In the genomic region with DNA sequence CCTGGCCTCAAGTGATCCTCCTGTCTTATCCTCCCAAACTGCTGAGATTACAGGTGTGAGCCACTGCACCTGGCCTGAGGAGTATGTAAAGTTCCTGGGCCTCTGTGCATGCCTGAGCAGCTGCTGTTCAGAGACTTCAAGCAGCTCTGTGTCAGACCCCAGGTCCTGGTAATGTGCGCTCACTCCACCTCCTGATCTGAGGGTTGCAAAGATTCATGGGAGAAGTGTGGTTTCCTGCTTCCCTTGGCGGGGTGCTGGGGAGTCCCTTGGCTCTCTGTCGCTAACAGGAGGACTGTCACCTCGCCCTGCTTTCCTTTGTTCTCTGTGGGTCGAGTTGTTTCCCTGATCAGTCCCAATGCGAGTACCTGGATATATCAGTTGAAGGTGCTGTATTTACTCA, we compare ENCODE assay signal across 15 cellular contexts. TPM values are rescaled to one million over a fixed set of nuclear protein-coding genes. Genes with fewer than 3 reads are reported as not detected.
DNase-seq lines count a peak whose midpoint lies in the region; ATAC-seq, FAIRE-seq and TF ChIP-seq lines count a peak whose summit lies in the region.
"Had no signal": no experiment of that assay in that cellular context is flagged by ENCODE, and none has a peak within 500 bp of the region (broad histone marks: within the 10 kb centered on the region; RNA-seq: fewer than 3 reads in every experiment).

No MANE protein-coding gene starts in this region.

- FAIRE-seq in GM12878 (lab: Jason Lieb, UNC) (no peak), HTR-8/SVneo (lab: Jason Lieb, UNC) (no peak)

- H3K4me1 ChIP-seq in GM12878 (ENCODE audit: control insufficient read depth, insufficient read depth, low read length): no peaks in the 10 kb centered on the region
- no peaks in the 10 kb centered on the region for H3K4me1 ChIP-seq in adrenal gland (replicated peaks in 1 of 2)

- no peaks in the 10 kb centered on the region for H4K20me1 ChIP-seq in GM12878 (ENCODE audit: control insufficient read depth, insufficient read depth)

- WGBS in GM12878 (ENCODE audit: insufficient coverage, insufficient replicate concordance, low lambda C conversion rate, missing lambda C conversion rate): 1% methylated on average over 6 of the region's 6 CpGs
- WGBS in adrenal gland, 4 donors: 59 to 74% (median 63%) methylated on average over 5 to 6 of the region's 6 CpGs

- H2AFZ ChIP-seq in GM12878 (ENCODE audit: control insufficient read depth, low read depth, low read length): no peak overlapping the region; the same call in 1 of the 2 replicates

- CTCF ChIA-PET in activated CD8-positive, alpha-beta T cell treated with anti-CD3 and anti-CD28 coated beads, Interleukin-2, amount 10 ng/mL, durations not matched to agents 7 days and 5 days (lab: Charles Lee): interaction anchor here (1.5 to 2.0 kb wide), 5 partner anchors 12 to 393 kb away, joined by 3 to 6 read pairs (median 4); no protein-coding TSS in a partner anchor
- CTCF ChIA-PET in GM12878 (lab: Yijun Ruan, JAX): no interaction called here

- in situ Hi-C loops in GM12878 (cut with MboI): no loop called here

- RAD21 ChIA-PET in GM12878 (lab: Charles Lee; ENCODE audit: unreplicated experiment): no interaction called here

- peaks cover 42% of the 10 kb centered on the region for H3K36me3 Mint-ChIP-seq in activated CD8-positive, alpha-beta T cell treated with anti-CD3 and anti-CD28 coated beads, Interleukin-2, amount 10 ng/mL, durations not matched to agents 7 days and 5 days (ENCODE audit: low read depth)

- H3K79me2 ChIP-seq in GM12878 (ENCODE audit: control insufficient read depth, insufficient read depth, low read length): no peaks in the 10 kb centered on the region

- no peak for TF ChIP-seq RAD21 in GM12878 (IDR thresholded peaks at IDR 0.05; ENCODE audit: insufficient read depth, low read depth, low read length)

- no peak overlapping the region for H3K9ac ChIP-seq in GM12878 (ENCODE audit: control insufficient read depth, insufficient read depth, low read length)

- peak overlapping the region; percentile 18 for H3K4me3 ChIP-seq in Jurkat, Clone E6-1 (ENCODE audit: low read length)
- H3K4me3 ChIP-seq in GM12878: no peak overlapping the region
- H3K4me3 ChIP-seq in adrenal gland: no peak overlapping the region
- H3K4me3 ChIP-seq: thoracic aorta had no signal

- H3K9me3 ChIP-seq in GM12878 (replicated peaks; ENCODE audit: control insufficient read depth, insufficient read depth, low read length) (no peaks in the 10 kb centered on the region; the same call in 1 of the 3 replicates), adrenal gland (replicated peaks in 1 of 3) (peaks cover 0 to 18% (median 0%) of the 10 kb centered on the region in 3 donors)

- H3K4me1 Mint-ChIP-seq in activated CD8-positive, alpha-beta T cell treated with anti-CD3 and anti-CD28 coated beads, Interleukin-2, amount 10 ng/mL, durations not matched to agents 7 days and 5 days (ENCODE audit: low read depth): peaks cover 31% of the 10 kb centered on the region

- H3K36me3 ChIP-seq in GM12878 (ENCODE audit: control insufficient read depth in 2 of 2, insufficient read depth in 2 of 2, low read length in 1 of 2) (no peaks in the 10 kb centered on the region), adrenal gland (replicated peaks in 1 of 2) (no peaks in the 10 kb centered on the region)
- H3K36me3 ChIP-seq: thoracic aorta had no signal

- peaks cover 40% of the 10 kb centered on the region for H3K9me3 Mint-ChIP-seq in activated CD8-positive, alpha-beta T cell treated with anti-CD3 and anti-CD28 coated beads, Interleukin-2, amount 10 ng/mL, durations not matched to agents 7 days and 5 days (ENCODE audit: insufficient read depth)

- POLR2A ChIA-PET in activated CD8-positive, alpha-beta T cell treated with anti-CD3 and anti-CD28 coated beads, Interleukin-2, amount 10 ng/mL, durations not matched to agents 7 days and 5 days (lab: Charles Lee): interaction anchor here (0.7 to 2.6 kb wide), 2 partner anchors 11 to 17 kb away, joined by 3 to 12 read pairs; no protein-coding TSS in a partner anchor
- POLR2A ChIA-PET in GM12878 (lab: Charles Lee): no interaction called here

- peak overlapping the region; percentile 40 for H3K4me3 Mint-ChIP-seq in activated CD8-positive, alpha-beta T cell treated with anti-CD3 and anti-CD28 coated beads, Interleukin-2, amount 10 ng/mL, durations not matched to agents 7 days and 5 days

- TF ChIP-seq POLR2A in GM12878 (IDR thresholded peaks at IDR 0.05; ENCODE audit: low read depth, low read length) (no peak), adrenal gland (IDR thresholded peaks at IDR 0.05) (no peak)

- no peak overlapping the region for H3K27ac ChIP-seq in GM12878 (ENCODE audit: control insufficient read depth, insufficient read depth)
- H3K27ac ChIP-seq in adrenal gland: no peak overlapping the region
- H3K27ac ChIP-seq: C4-2B, thoracic aorta had no signal

- intact Hi-C loops in GM12878 (cut with micrococcal nuclease; ENCODE audit: unreplicated experiment) (no loop called here), adrenal gland (cut with DNase I) (no loop called here)

- H3K27ac Mint-ChIP-seq in activated CD8-positive, alpha-beta T cell treated with anti-CD3 and anti-CD28 coated beads, Interleukin-2, amount 10 ng/mL, durations not matched to agents 7 days and 5 days: peak overlapping the region; percentile 79

- BruUV-seq in GM12878 (replicated peaks; lab: Mats Ljungman, UMichigan): no TSS peak

- H3K4me2 ChIP-seq in GM12878 (ENCODE audit: control insufficient read depth, insufficient read depth): no peak overlapping the region

- DNase-seq in Jurkat, Clone E6-1 (ENCODE audit: low read depth, low spot score): peak; percentile 94
- DNase-seq in activated CD8-positive, alpha-beta T cell treated with anti-CD3 and anti-CD28 coated beads, Interleukin-2, amount 10 ng/mL, durations not matched to agents 7 days and 5 days: peak; percentile 88
- no peak for DNase-seq in GM12878 (ENCODE audit: low read depth, low spot score)
- peak; percentile 26 for DNase-seq in stimulated activated CD8-positive, alpha-beta memory T cell treated with anti-CD3 and anti-CD28 coated beads, Interleukin-15, amount 100 ng/mL, for 1 hour (ENCODE audit: low read depth)
- DNase-seq in HTR-8/SVneo (ENCODE audit: insufficient read length, low spot score): no peak
- no peak for DNase-seq in adrenal gland
- DNase-seq in iPS-NIHi11 (ENCODE audit: low spot score): no peak
- DNase-seq: amniotic stem cell, NCI-H1105 treated with DMSO at 0.1 percent for 48 hours had no signal

- no peak for TF ChIP-seq CTCF in GM12878 (IDR thresholded peaks at IDR 0.05 in 2 of 3, conservative IDR thresholded peaks at IDR 0.05 in 1 of 3; ENCODE audit: control insufficient read depth in 2 of 3, extremely low read depth in 1 of 3, insufficient read depth in 1 of 3, low read depth in 3 of 3, low read length in 3 of 3)
- no peak for TF ChIP-seq CTCF in adrenal gland (IDR thresholded peaks at IDR 0.05)

- SMC1A ChIA-PET in GM12878 (lab: Charles Lee; ENCODE audit: uncharacterized antibody, unreplicated experiment): interaction anchor here (0.9 kb wide), 1 partner anchor 8 kb away, joined by 3 read pairs; no protein-coding TSS in a partner anchor

- H3K27me3 Mint-ChIP-seq in activated CD8-positive, alpha-beta T cell treated with anti-CD3 and anti-CD28 coated beads, Interleukin-2, amount 10 ng/mL, durations not matched to agents 7 days and 5 days (ENCODE audit: low read depth): no peaks in the 10 kb centered on the region

- ATAC-seq in activated CD8-positive, alpha-beta T cell treated with anti-CD3 and anti-CD28 coated beads, Interleukin-2, amount 10 ng/mL, durations not matched to agents 7 days and 5 days: peak; percentile 97
- ATAC-seq in GM12878 (peak; percentile 36; the same call in 2 of the 3 replicates), GM21515 (IDR thresholded peaks at IDR 0.05; ENCODE audit: unreplicated experiment) (no peak)
- ATAC-seq: esophagus mucosa had no signal

- H3K27me3 ChIP-seq in GM12878 (replicated peaks in 1 of 2; ENCODE audit: control insufficient read depth in 2 of 2, insufficient read depth in 2 of 2, low read length in 1 of 2): no peaks in the 10 kb centered on the region
- no peaks in the 10 kb centered on the region for H3K27me3 ChIP-seq in adrenal gland

- no peak for TF ChIP-seq EP300 in GM12878 (IDR thresholded peaks at IDR 0.05; ENCODE audit: borderline replicate concordance in 1 of 2, control insufficient read depth in 1 of 2, low read depth in 2 of 2, low read length in 2 of 2)

RNA-seq across cellular contexts. Expression of a gene that starts 8.6 kb away (rescaled TPM):
- not detected for polyA plus RNA-seq in Jurkat, Clone E6-1 (2012; ENCODE audit: insufficient read depth, insufficient read length)
- total RNA-seq in activated CD8-positive, alpha-beta T cell treated with anti-CD3 and anti-CD28 coated beads, Interleukin-2, amount 10 ng/mL, durations not matched to agents 7 days and 5 days: under 1 TPM; 0.29 to 0.53 TPM
- total RNA-seq in GM12878 (2013; cell fraction: nucleolus; rRNA removed): not detected in 2 replicates
- total RNA-seq in GM12878 (2014; rRNA removed) (not detected in 2 replicates), GM12878 (2014; rRNA removed; fragmentation: Illumina TruSeq; extraction: Trizol) (not detected in 2 replicates), GM12878 (2021) (not detected in 2 replicates), adrenal gland (not detected)
- polyA plus RNA-seq in GM12878 (2011; ENCODE audit: low read depth): not detected
- polyA plus RNA-seq in GM12878 (2011; rRNA removed) (not detected in 2 replicates), GM12878 (2014; fragmentation: Illumina TruSeq; extraction: Trizol) (not detected in 2 replicates), GM12878 (2014; fragmentation: Nextera tagmentation; extraction: Ambion mirVana) (not detected), GM12878 (2014; rRNA removed) (not detected in 2 replicates), GM12878 (2016; fragmentation: Nextera tagmentation; extraction: Ambion mirVana) (not detected), adrenal gland (not detected)
- not detected in 2 replicates for polyA plus RNA-seq in GM12878 (2011; cell fraction: cytosol; rRNA removed)
- not detected in 2 replicates for polyA plus RNA-seq in GM12878 (2011; cell fraction: nucleus; rRNA removed)
- polyA plus RNA-seq in GM12878 (2012): not detected in 2 replicates
- polyA minus RNA-seq in GM12878 (2011; rRNA and poly(A)+ RNA removed): not detected in 2 replicates
- polyA minus RNA-seq in GM12878 (2011; cell fraction: cytosol; rRNA and poly(A)+ RNA removed): not detected in 2 replicates
- not detected in 2 replicates for polyA minus RNA-seq in GM12878 (2011; cell fraction: nucleus; rRNA and poly(A)+ RNA removed)
- total RNA-seq: kidney epithelial cell, omental fat pad, thoracic aorta had no signal

RNA-seq across cellular contexts. Expression of a gene that starts 18.8 kb away (rescaled TPM):
- polyA plus RNA-seq in Jurkat, Clone E6-1 (2012; ENCODE audit: insufficient read depth, insufficient read length): not detected
- not detected for total RNA-seq in activated CD8-positive, alpha-beta T cell treated with anti-CD3 and anti-CD28 coated beads, Interleukin-2, amount 10 ng/mL, durations not matched to agents 7 days and 5 days
- total RNA-seq in GM12878 (2013; cell fraction: nucleolus; rRNA removed): not detected in 2 replicates
- total RNA-seq in GM12878 (2014; rRNA removed): not detected in 2 replicates
- not detected in 2 replicates for total RNA-seq in GM12878 (2014; rRNA removed; fragmentation: Illumina TruSeq; extraction: Trizol)
- total RNA-seq in GM12878 (2021): not detected in 2 replicates
- not detected for polyA plus RNA-seq in GM12878 (2011; ENCODE audit: low read depth)
- 0.17 TPM in 1 of 2 replicates, not detected in the other for polyA plus RNA-seq in GM12878 (2011; rRNA removed)
- not detected in 2 replicates for polyA plus RNA-seq in GM12878 (2011; cell fraction: cytosol; rRNA removed)
- 0.26 and 0.79 TPM in 2 replicates for polyA plus RNA-seq in GM12878 (2011; cell fraction: nucleus; rRNA removed)
- 0.13 TPM in 1 of 2 replicates, not detected in the other for polyA plus RNA-seq in GM12878 (2012)
- polyA plus RNA-seq in GM12878 (2014; fragmentation: Illumina TruSeq; extraction: Trizol): not detected in 2 replicates
- under 1 TPM in 1 of 2 experiments, not detected in 1; 0.10 TPM for polyA plus RNA-seq in GM12878 (2014; fragmentation: Nextera tagmentation; extraction: Ambion mirVana)
- polyA plus RNA-seq in GM12878 (2014; rRNA removed): 0.37 TPM in 1 of 2 replicates, not detected in the other
- polyA plus RNA-seq in GM12878 (2016; fragmentation: Nextera tagmentation; extraction: Ambion mirVana): not detected
- polyA minus RNA-seq in GM12878 (2011; rRNA and poly(A)+ RNA removed): not detected in 2 replicates
- not detected in 2 replicates for polyA minus RNA-seq in GM12878 (2011; cell fraction: cytosol; rRNA and poly(A)+ RNA removed)
- not detected in 2 replicates for polyA minus RNA-seq in GM12878 (2011; cell fraction: nucleus; rRNA and poly(A)+ RNA removed)
- not detected for total RNA-seq in adrenal gland
- not detected for polyA plus RNA-seq in adrenal gland
- total RNA-seq: kidney epithelial cell, omental fat pad, thoracic aorta had no signal

RNA-seq across cellular contexts. Expression of a gene that starts 56.0 kb away (rescaled TPM):
- polyA plus RNA-seq in Jurkat, Clone E6-1 (2012; ENCODE audit: insufficient read depth, insufficient read length): not detected
- total RNA-seq in activated CD8-positive, alpha-beta T cell treated with anti-CD3 and anti-CD28 coated beads, Interleukin-2, amount 10 ng/mL, durations not matched to agents 7 days and 5 days: not detected
- total RNA-seq in GM12878 (2013; cell fraction: nucleolus; rRNA removed): not detected in 2 replicates
- total RNA-seq in GM12878 (2014; rRNA removed): not detected in 2 replicates
- total RNA-seq in GM12878 (2014; rRNA removed; fragmentation: Illumina TruSeq; extraction: Trizol): not detected in 2 replicates
- total RNA-seq in GM12878 (2021): not detected in 2 replicates
- not detected for polyA plus RNA-seq in GM12878 (2011; ENCODE audit: low read depth)
- not detected in 2 replicates for polyA plus RNA-seq in GM12878 (2011; rRNA removed)
- not detected in 2 replicates for polyA plus RNA-seq in GM12878 (2011; cell fraction: cytosol; rRNA removed)
- not detected in 2 replicates for polyA plus RNA-seq in GM12878 (2011; cell fraction: nucleus; rRNA removed)
- not detected in 2 replicates for polyA plus RNA-seq in GM12878 (2012)
- not detected in 2 replicates for polyA plus RNA-seq in GM12878 (2014; fragmentation: Illumina TruSeq; extraction: Trizol)
- not detected for polyA plus RNA-seq in GM12878 (2014; fragmentation: Nextera tagmentation; extraction: Ambion mirVana)
- not detected in 2 replicates for polyA plus RNA-seq in GM12878 (2014; rRNA removed)
- not detected for polyA plus RNA-seq in GM12878 (2016; fragmentation: Nextera tagmentation; extraction: Ambion mirVana)
- not detected in 2 replicates for polyA minus RNA-seq in GM12878 (2011; rRNA and poly(A)+ RNA removed)
- not detected in 2 replicates for polyA minus RNA-seq in GM12878 (2011; cell fraction: cytosol; rRNA and poly(A)+ RNA removed)
- not detected in 2 replicates for polyA minus RNA-seq in GM12878 (2011; cell fraction: nucleus; rRNA and poly(A)+ RNA removed)
- not detected for total RNA-seq in adrenal gland
- polyA plus RNA-seq in adrenal gland: not detected
- total RNA-seq: kidney epithelial cell, omental fat pad, thoracic aorta had no signal

Comparison
In these comparisons a context has a peak if more than half of its experiments do, and no peak if none do; other contexts are left out.
1. DNase-seq: peak in Jurkat, Clone E6-1 (single experiment), activated CD8-positive, alpha-beta T cell treated with anti-CD3 and anti-CD28 coated beads, Interleukin-2, amount 10 ng/mL, durations not matched to agents 7 days and 5 days (single experiment) and stimulated activated CD8-positive, alpha-beta memory T cell treated with anti-CD3 and anti-CD28 coated beads, Interleukin-15, amount 100 ng/mL, for 1 hour (single experiment); none in GM12878 (single experiment), HTR-8/SVneo (single experiment), adrenal gland (0 of 7) and iPS-NIHi11 (single experiment).